ENCODE assay signal across 18 cellular contexts in the genomic region with DNA sequence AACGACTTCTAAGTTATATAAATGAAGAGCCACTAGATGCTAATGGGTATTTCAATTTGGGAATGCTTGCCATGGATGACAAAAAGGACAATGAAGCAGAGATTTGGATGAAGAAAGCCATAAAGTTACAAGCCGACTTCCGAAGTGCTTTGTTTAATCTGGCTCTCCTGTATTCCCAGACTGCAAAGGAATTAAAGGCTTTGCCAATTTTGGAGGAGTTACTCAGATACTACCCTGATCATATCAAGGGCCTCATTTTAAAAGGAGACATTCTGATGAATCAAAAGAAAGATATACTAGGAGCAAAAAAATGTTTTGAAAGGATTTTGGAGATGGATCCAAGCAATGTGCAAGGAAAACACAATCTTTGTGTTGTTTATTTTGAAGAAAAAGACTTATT. TPM values are rescaled to one million over a fixed set of nuclear protein-coding genes. Genes with fewer than 3 reads are reported as not detected.
DNase-seq lines count a peak whose midpoint lies in the region; ATAC-seq and TF ChIP-seq lines count a peak whose summit lies in the region.
"Had no signal": no experiment of that assay in that cellular context is flagged by ENCODE, and none has a peak within 500 bp of the region (broad histone marks: within the 10 kb centered on the region; RNA-seq: fewer than 3 reads in every experiment).

No MANE protein-coding gene starts in this region.

- TF ChIP-seq CTCF in mesothelial cell of epicardium (IDR thresholded peaks at IDR 0.05; ENCODE audit: unreplicated experiment) = no peak

- no peak for DNase-seq in activated T-cell treated with anti-CD3 and anti-CD28 coated beads, Interleukin-2, amount 50 U/mL, for 72 hours
- no peak for DNase-seq in activated T-cell treated with anti-CD3 and anti-CD28 coated beads, Interleukin-2, amount 50 U/mL, for 48 hours
- DNase-seq in mesothelial cell of epicardium (ENCODE audit: low spot score in 2 of 2, unreplicated experiment in 2 of 2) (no peak), stromal cell of bone marrow (ENCODE audit: low read depth) (peak; percentile 14), middle frontal gyrus (ENCODE audit: extremely low spot score, low spot score) (no peak)
- DNase-seq: AML-193; BE2C; CD4-positive, alpha-beta T cell; CD8-positive, alpha-beta memory T cell; DMS 273 treated with DMSO at 0.1 percent for 48 hours; DMS79; EL; GDM1; H7; HCEC 1CT had no signal

- H3K4me3 Mint-ChIP-seq in activated T-cell treated with anti-CD3 and anti-CD28 coated beads, Interleukin-2, amount 50 U/mL, for 72 hours = no peak overlapping the region
- H3K4me3 Mint-ChIP-seq in mesothelial cell of epicardium = no peak overlapping the region
- H3K4me3 Mint-ChIP-seq: CD14-positive monocyte; CD4-positive, alpha-beta T cell; CD8-positive, alpha-beta memory T cell had no signal

- no peak for ATAC-seq in activated T-cell treated with anti-CD3 and anti-CD28 coated beads, Interleukin-2, amount 50 U/mL, for 72 hours (replicated peaks in 1 of 2)
- no peak for ATAC-seq in GM21447 (IDR thresholded peaks at IDR 0.05; ENCODE audit: unreplicated experiment)
- ATAC-seq: GM12878 had no signal

- H3K27me3 Mint-ChIP-seq in activated T-cell treated with anti-CD3 and anti-CD28 coated beads, Interleukin-2, amount 50 U/mL, for 72 hours (ENCODE audit: low read depth) = no peaks in the 10 kb centered on the region
- H3K27me3 Mint-ChIP-seq in mesothelial cell of epicardium (ENCODE audit: low read depth) = no peaks in the 10 kb centered on the region
- H3K27me3 Mint-ChIP-seq: CD4-positive, alpha-beta T cell; CD8-positive, alpha-beta memory T cell had no signal

- no peaks in the 10 kb centered on the region for H3K4me1 Mint-ChIP-seq in activated T-cell treated with anti-CD3 and anti-CD28 coated beads, Interleukin-2, amount 50 U/mL, for 72 hours (ENCODE audit: low read depth)
- H3K4me1 Mint-ChIP-seq in mesothelial cell of epicardium = no peaks in the 10 kb centered on the region
- H3K4me1 Mint-ChIP-seq: CD14-positive monocyte; CD8-positive, alpha-beta memory T cell had no signal

- H3K36me3 Mint-ChIP-seq in activated T-cell treated with anti-CD3 and anti-CD28 coated beads, Interleukin-2, amount 50 U/mL, for 72 hours (ENCODE audit: insufficient read depth in 2 of 2) = peaks cover 0 to 9% of the 10 kb centered on the region in 2 donors
- H3K36me3 Mint-ChIP-seq in mesothelial cell of epicardium = peaks cover 25% of the 10 kb centered on the region

- H3K9me3 Mint-ChIP-seq in activated T-cell treated with anti-CD3 and anti-CD28 coated beads, Interleukin-2, amount 50 U/mL, for 72 hours = no peaks in the 10 kb centered on the region
- H3K9me3 Mint-ChIP-seq in mesothelial cell of epicardium = no peaks in the 10 kb centered on the region
- H3K9me3 Mint-ChIP-seq: CD14-positive monocyte; CD4-positive, alpha-beta T cell; CD8-positive, alpha-beta memory T cell had no signal

- peak overlapping the region; percentile 10 for H3K27ac Mint-ChIP-seq in activated T-cell treated with anti-CD3 and anti-CD28 coated beads, Interleukin-2, amount 50 U/mL, for 72 hours
- H3K27ac Mint-ChIP-seq in mesothelial cell of epicardium = peak overlapping the region; percentile 9
- H3K27ac Mint-ChIP-seq: CD14-positive monocyte; CD4-positive, alpha-beta T cell; CD8-positive, alpha-beta memory T cell had no signal

RNA-seq across cellular contexts. Expression of gene TMTC3, which starts 52.8 kb away (rescaled TPM):
- total RNA-seq in activated T-cell treated with anti-CD3 and anti-CD28 coated beads, Interleukin-2, amount 50 U/mL, for 72 hours = 1 to 10 TPM; 7.3 to 9.8 TPM
- total RNA-seq in mesothelial cell of epicardium = 36.6 to 39.3 TPM (median 37.2 TPM) in 3 replicates

RNA-seq across cellular contexts. Expression of gene CEP290, which starts 53.0 kb away (rescaled TPM):
- total RNA-seq in activated T-cell treated with anti-CD3 and anti-CD28 coated beads, Interleukin-2, amount 50 U/mL, for 72 hours = 10 to 100 TPM; 14.1 to 14.3 TPM
- total RNA-seq in mesothelial cell of epicardium = 39.2 to 42.5 TPM (median 39.4 TPM) in 3 replicates
